31 cellular contexts compared by ENCODE assay signal in genomic region chr1:221583481-221583880, GRCh38.
"Had no signal": no experiment of that assay in that cellular context is flagged by ENCODE, and none has a peak within 500 bp of the region (broad histone marks: within the 10 kb centered on the region; RNA-seq: fewer than 3 reads in every experiment).

No MANE protein-coding gene starts in this region.

- H3K9ac ChIP-seq: KMS-11 had no signal

- H3K9me3 Mint-ChIP-seq: central memory CD8-positive, alpha-beta T cell had no signal

- H3K4me3 ChIP-seq: cardiac muscle cell, PC-9 had no signal

- H3K36me3 ChIP-seq: cardiac muscle cell had no signal

- H3K27me3 Mint-ChIP-seq: activated CD4-positive, alpha-beta memory T cell treated with anti-CD3 and anti-CD28 coated beads for 36 hours; activated naive CD8-positive, alpha-beta T cell treated with anti-CD3 and anti-CD28 coated beads for 36 hours; central memory CD8-positive, alpha-beta T cell had no signal

- H3K36me3 Mint-ChIP-seq: activated CD4-positive, alpha-beta memory T cell treated with anti-CD3 and anti-CD28 coated beads for 36 hours; activated naive CD8-positive, alpha-beta T cell treated with anti-CD3 and anti-CD28 coated beads for 36 hours had no signal

- H3K27me3 ChIP-seq: cardiac muscle cell had no signal

- DNase-seq: activated CD4-positive, alpha-beta memory T cell treated with anti-CD3 and anti-CD28 coated beads for 36 hours; activated CD4-positive, alpha-beta T cell treated with anti-CD3 and anti-CD28 coated beads for 36 hours; activated CD4-positive, alpha-beta T cell treated with anti-CD3 and anti-CD28 coated beads, Interleukin-2, amount 50 U/mL, for 1 hour; activated CD8-positive, alpha-beta memory T cell treated with anti-CD3 and anti-CD28 coated beads, Interleukin-2, amount 50 U/mL, for 4 hours; activated gamma-delta T cell treated with Interleukin-2 at 50 U/mL for 16 hours; activated naive CD4-positive, alpha-beta T cell treated with anti-CD3 and anti-CD28 coated beads, Interleukin-2, amount 50 U/mL, for 16 hours; activated naive CD8-positive, alpha-beta T cell treated with anti-CD3 and anti-CD28 coated beads for 36 hours; activated T-cell treated with anti-CD3 and anti-CD28 coated beads for 4 hours; activated T-cell treated with anti-CD3 and anti-CD28 coated beads, Interleukin-2, amount 50 U/mL, for 4 hours; amniotic stem cell; aorta; NCI-H1105; NCI-H1417 treated with DMSO at 0.1 percent for 48 hours; NCI-H187 treated with DMSO at 0.1 percent for 48 hours; NCI-H2081; NCI-H2171 treated with DMSO at 0.1 percent for 48 hours; NCI-H2227 treated with DMSO at 0.1 percent for 48 hours; NCI-H446; NCI-H524; NCI-H69; PC-9; SIG-M5 had no signal

- H3K27ac Mint-ChIP-seq: activated CD4-positive, alpha-beta memory T cell treated with anti-CD3 and anti-CD28 coated beads for 36 hours; activated CD4-positive, alpha-beta T cell treated with anti-CD3 and anti-CD28 coated beads for 36 hours; activated naive CD8-positive, alpha-beta T cell treated with anti-CD3 and anti-CD28 coated beads for 36 hours; activated T-helper 1 cell treated with anti-CD3 and anti-CD28 coated beads, Interleukin-12 subunit alpha, Interleukin-12 subunit beta, Interleukin-2, Interleukin-4 antibody, amounts not matched to agents 30 ng/mL and 10 ng/mL and 1 ng/mL, durations not matched to agents 14 hours and 24 hours and 36 hours; WTC11 had no signal

- H2AFZ ChIP-seq: PC-9 had no signal

- ATAC-seq: activated CD4-positive, alpha-beta T cell treated with anti-CD3 and anti-CD28 coated beads for 36 hours; activated CD4-positive, CD25-positive, alpha-beta regulatory T cell treated with anti-CD3 and anti-CD28 coated beads, Interleukin-2, amount 50 U/mL, for 24 hours; activated T-cell treated with anti-CD3 and anti-CD28 coated beads, Interleukin-2, amount 50 U/mL, for 4 hours; Right ventricle myocardium inferior; WTC11 had no signal

- H3K4me1 Mint-ChIP-seq: activated CD4-positive, alpha-beta T cell treated with anti-CD3 and anti-CD28 coated beads for 36 hours; activated naive CD8-positive, alpha-beta T cell treated with anti-CD3 and anti-CD28 coated beads for 36 hours; central memory CD8-positive, alpha-beta T cell had no signal

- H3K4me2 ChIP-seq: KMS-11, PC-9 had no signal

- H3K27ac ChIP-seq: cardiac muscle cell, KMS-11, PC-9, RWPE1 had no signal

- FAIRE-seq: RCC 7860 had no signal

- H3K4me3 Mint-ChIP-seq: activated CD4-positive, alpha-beta memory T cell treated with anti-CD3 and anti-CD28 coated beads for 36 hours; activated CD4-positive, alpha-beta T cell treated with anti-CD3 and anti-CD28 coated beads for 36 hours; activated naive CD8-positive, alpha-beta T cell treated with anti-CD3 and anti-CD28 coated beads for 36 hours; activated T-cell treated with anti-CD3 and anti-CD28 coated beads, Interleukin-2, amount 50 U/mL, for 4 hours; activated T-helper 1 cell treated with anti-CD3 and anti-CD28 coated beads, Interleukin-12 subunit alpha, Interleukin-12 subunit beta, Interleukin-2, Interleukin-4 antibody, amounts not matched to agents 30 ng/mL and 10 ng/mL and 1 ng/mL, durations not matched to agents 14 hours and 24 hours and 36 hours; central memory CD8-positive, alpha-beta T cell; WTC11 had no signal
